ENCODE assay signal across 8 cellular contexts in the genomic region with DNA sequence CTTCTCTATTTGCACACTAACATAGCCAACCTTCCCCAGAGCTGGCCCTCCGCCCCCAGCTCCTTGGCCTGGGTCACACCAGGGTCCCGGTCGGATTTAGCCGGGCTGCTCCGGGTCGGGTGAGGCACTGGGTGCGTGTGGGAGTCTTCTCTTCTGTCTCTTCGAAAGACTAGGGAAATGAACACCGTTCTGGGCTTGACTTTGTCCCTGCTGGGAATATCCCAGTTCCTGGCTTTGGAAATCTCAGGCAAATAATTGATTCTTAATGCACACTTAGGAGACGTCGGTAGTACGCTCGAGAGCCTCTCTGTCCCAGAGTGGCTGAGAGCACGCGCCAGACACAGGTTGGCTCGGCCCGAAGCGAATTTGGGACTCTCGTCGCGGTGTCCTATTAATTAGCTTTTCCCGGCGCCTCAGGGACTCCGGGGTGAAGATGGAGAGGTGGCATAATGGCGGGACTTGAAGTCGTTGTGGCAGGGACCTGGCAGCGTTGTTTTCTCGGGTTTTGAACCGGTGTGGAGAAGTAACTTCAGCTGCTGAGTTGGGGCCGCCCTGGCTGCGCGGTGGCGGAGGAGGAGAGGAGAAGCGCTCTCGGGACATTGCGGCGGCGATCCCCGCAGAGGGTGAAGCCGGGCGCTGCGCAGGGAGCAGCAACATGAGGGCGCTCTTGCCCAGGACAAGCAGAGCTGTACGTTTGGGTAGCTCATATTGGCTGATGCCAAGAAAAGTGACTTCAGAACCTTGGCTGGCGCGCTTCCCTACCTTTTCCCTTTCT. TPM values are rescaled to one million over a fixed set of nuclear protein-coding genes. Genes with fewer than 3 reads are reported as not detected.
DNase-seq lines count a peak whose midpoint lies in the region; ATAC-seq and TF ChIP-seq lines count a peak whose summit lies in the region.

No MANE protein-coding gene starts in this region.

- intact Hi-C loops in posterior cingulate gyrus (cut with DNase I): loop anchor here (5.0 kb wide), 2 partner anchors 448 to 743 kb away; no protein-coding TSS in a partner anchor

- no peak overlapping the region for H3K4me3 ChIP-seq in epithelial cell of esophagus (ENCODE audit: low read length)

- peak; percentile 68 for DNase-seq in NCI-H2171 (lab: John Stamatoyannopoulos, UW)
- peak; percentile 51 for DNase-seq in epithelial cell of esophagus (ENCODE audit: low read depth)
- DNase-seq in posterior cingulate gyrus: peak in 9 of 10 donors; percentile 65 to 97 (median 86)
- DNase-seq in SW480 (ENCODE audit: low spot score): no peak
- no peak for DNase-seq in mucosa of gallbladder (ENCODE audit: low spot score)

- TF ChIP-seq CTCF in epithelial cell of esophagus (IDR thresholded peaks at IDR 0.05; ENCODE audit: insufficient read depth, low read depth, low read length, missing control alignments): peak; percentile 32

- ATAC-seq in GM18907 (IDR thresholded peaks at IDR 0.05; ENCODE audit: unreplicated experiment) (peak; percentile 78), HG03565 (IDR thresholded peaks at IDR 0.05; ENCODE audit: unreplicated experiment) (no peak), GM21576 (IDR thresholded peaks at IDR 0.05; ENCODE audit: unreplicated experiment) (no peak)

RNA-seq across cellular contexts. Expression of gene FOXG1, which starts 7.5 kb away (rescaled TPM):
- not detected for total RNA-seq in mucosa of gallbladder

Comparison
In these comparisons a context has a peak if more than half of its experiments do, and no peak if none do; other contexts are left out.
1. DNase-seq: peak in NCI-H2171 (single experiment), epithelial cell of esophagus (single experiment) and posterior cingulate gyrus (9 of 10); none in SW480 (single experiment) and mucosa of gallbladder (single experiment).